1 cellular context compared by ENCODE assay signal in the genomic region with DNA sequence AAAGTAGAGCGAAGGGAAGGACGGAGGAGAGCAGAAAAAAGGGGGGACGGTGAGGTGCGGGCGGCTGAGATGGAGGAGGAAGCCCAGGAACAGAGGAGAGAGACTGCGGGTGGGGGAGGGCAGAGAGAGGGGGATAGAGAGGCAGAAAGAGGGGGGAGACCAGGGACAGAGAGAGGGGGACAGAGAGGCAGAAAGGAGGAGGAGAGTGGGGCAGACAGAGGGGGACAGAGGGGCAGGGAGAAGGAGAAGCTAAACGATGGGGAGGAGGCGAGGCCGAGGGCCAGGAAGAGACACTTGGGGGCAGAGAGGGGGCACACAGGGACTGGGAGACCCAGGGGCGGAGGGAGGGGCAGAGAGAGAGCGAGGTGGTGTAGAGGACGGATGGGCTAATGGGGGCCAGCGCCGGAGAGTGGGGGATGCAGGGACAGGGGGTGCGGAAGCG.
TF ChIP-seq lines count a peak whose summit lies in the region.

No MANE protein-coding gene starts in this region.

TF ChIP-seq in HEK293, 187 proteins besides CTCF, POLR2A, EP300 and RAD21 (continued from another document and continues in another):
- no peak for TF ChIP-seq TSHZ1 (tag by site-specific recombination; IDR thresholded peaks at IDR 0.05; ENCODE audit: borderline replicate concordance)
- no peak for TF ChIP-seq ZNF324 (tag by site-specific recombination; IDR thresholded peaks at IDR 0.05)
- no peak for TF ChIP-seq ZNF692 (tag by site-specific recombination; IDR thresholded peaks at IDR 0.05)
- no peak for TF ChIP-seq ZNF221 (tag by site-specific recombination; IDR thresholded peaks at IDR 0.05; ENCODE audit: borderline replicate concordance)
- no peak for TF ChIP-seq SCRT1 (tag by site-specific recombination; IDR thresholded peaks at IDR 0.05; ENCODE audit: borderline replicate concordance)
- TF ChIP-seq ZNF571 (tag by site-specific recombination; IDR thresholded peaks at IDR 0.05) = no peak
- TF ChIP-seq ZXDB (tag by site-specific recombination; IDR thresholded peaks at IDR 0.05) = no peak
- TF ChIP-seq TRIM28 (IDR thresholded peaks at IDR 0.05; ENCODE audit: borderline replicate concordance, low read length) = no peak
- TF ChIP-seq ZBTB8A (tag by site-specific recombination; IDR thresholded peaks at IDR 0.05) = no peak
- TF ChIP-seq PATZ1 (tag by site-specific recombination; IDR thresholded peaks at IDR 0.05) = peak; percentile 96
- TF ChIP-seq HOXC10 (CRISPR knock-in tag; IDR thresholded peaks at IDR 0.05) = no peak
- TF ChIP-seq ZNF76 (tag by site-specific recombination; IDR thresholded peaks at IDR 0.05; ENCODE audit: borderline replicate concordance, low read depth) = peak; percentile 33; the same call in 1 of the 2 replicates
- no peak for TF ChIP-seq ZNF629 (tag by site-specific recombination; IDR thresholded peaks at IDR 0.05)
- TF ChIP-seq ZNF394 (tag by site-specific recombination; IDR thresholded peaks at IDR 0.05; ENCODE audit: borderline replicate concordance) = no peak
- TF ChIP-seq ZNF791 (tag by site-specific recombination; IDR thresholded peaks at IDR 0.05) = no peak
- TF ChIP-seq ZNF19 (tag by site-specific recombination; IDR thresholded peaks at IDR 0.05; ENCODE audit: low read depth) = no peak
- no peak for TF ChIP-seq ZNF513 (tag by site-specific recombination; IDR thresholded peaks at IDR 0.05)
- TF ChIP-seq SP2 (tag by site-specific recombination; IDR thresholded peaks at IDR 0.05) = peak; percentile 21; the same call in 1 of the 2 replicates
- TF ChIP-seq ZNF473 (tag by site-specific recombination; IDR thresholded peaks at IDR 0.05) = no peak
- TF ChIP-seq KLF9 (tag by site-specific recombination; IDR thresholded peaks at IDR 0.05; ENCODE audit: low read depth) = 0 out of 2 replicates have a peak, but pooled peaks have one; percentile 21
- no peak for TF ChIP-seq ZNF792 (tag by site-specific recombination; IDR thresholded peaks at IDR 0.05)
- TF ChIP-seq ZNF239 (tag by site-specific recombination; IDR thresholded peaks at IDR 0.05) = no peak
- TF ChIP-seq, protein P1, sequence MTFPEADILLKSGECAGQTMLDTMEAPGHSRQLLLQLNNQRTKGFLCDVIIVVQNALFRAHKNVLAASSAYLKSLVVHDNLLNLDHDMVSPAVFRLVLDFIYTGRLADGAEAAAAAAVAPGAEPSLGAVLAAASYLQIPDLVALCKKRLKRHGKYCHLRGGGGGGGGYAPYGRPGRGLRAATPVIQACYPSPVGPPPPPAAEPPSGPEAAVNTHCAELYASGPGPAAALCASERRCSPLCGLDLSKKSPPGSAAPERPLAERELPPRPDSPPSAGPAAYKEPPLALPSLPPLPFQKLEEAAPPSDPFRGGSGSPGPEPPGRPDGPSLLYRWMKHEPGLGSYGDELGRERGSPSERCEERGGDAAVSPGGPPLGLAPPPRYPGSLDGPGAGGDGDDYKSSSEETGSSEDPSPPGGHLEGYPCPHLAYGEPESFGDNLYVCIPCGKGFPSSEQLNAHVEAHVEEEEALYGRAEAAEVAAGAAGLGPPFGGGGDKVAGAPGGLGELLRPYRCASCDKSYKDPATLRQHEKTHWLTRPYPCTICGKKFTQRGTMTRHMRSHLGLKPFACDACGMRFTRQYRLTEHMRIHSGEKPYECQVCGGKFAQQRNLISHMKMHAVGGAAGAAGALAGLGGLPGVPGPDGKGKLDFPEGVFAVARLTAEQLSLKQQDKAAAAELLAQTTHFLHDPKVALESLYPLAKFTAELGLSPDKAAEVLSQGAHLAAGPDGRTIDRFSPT (tag by site-specific recombination; IDR thresholded peaks at IDR 0.05) = 0 out of 2 replicates have a peak, but pooled peaks have one; percentile 20
- no peak for TF ChIP-seq ZFP3 (tag by site-specific recombination; IDR thresholded peaks at IDR 0.05; ENCODE audit: low read depth)
- no peak for TF ChIP-seq ZNF16 (tag by site-specific recombination; IDR thresholded peaks at IDR 0.05; ENCODE audit: low read depth)
- TF ChIP-seq ZNF10 (tag by site-specific recombination; IDR thresholded peaks at IDR 0.05) = no peak
- TF ChIP-seq ZNF148 (tag by site-specific recombination; IDR thresholded peaks at IDR 0.05; ENCODE audit: borderline replicate concordance) = no peak
- TF ChIP-seq ZNF768 (tag by site-specific recombination; IDR thresholded peaks at IDR 0.05) = no peak
- TF ChIP-seq ZNF175 (tag by site-specific recombination; IDR thresholded peaks at IDR 0.05) = no peak
- no peak for TF ChIP-seq IKZF3 (tag by site-specific recombination; IDR thresholded peaks at IDR 0.05)
- TF ChIP-seq ZSCAN23 (tag by site-specific recombination; IDR thresholded peaks at IDR 0.05) = no peak
- TF ChIP-seq ZBTB44 (tag by site-specific recombination; IDR thresholded peaks at IDR 0.05) = no peak
- no peak for TF ChIP-seq OVOL3 (tag by site-specific recombination; IDR thresholded peaks at IDR 0.05)
- peak; percentile 53 for TF ChIP-seq KLF1 (tag by site-specific recombination; IDR thresholded peaks at IDR 0.05)
- no peak for TF ChIP-seq ZNF510 (tag by site-specific recombination; IDR thresholded peaks at IDR 0.05; ENCODE audit: insufficient replicate concordance)
- peak; percentile 52; the same call in 1 of the 2 replicates for TF ChIP-seq KLF16 (tag by site-specific recombination; IDR thresholded peaks at IDR 0.05)
- TF ChIP-seq, protein P2, sequence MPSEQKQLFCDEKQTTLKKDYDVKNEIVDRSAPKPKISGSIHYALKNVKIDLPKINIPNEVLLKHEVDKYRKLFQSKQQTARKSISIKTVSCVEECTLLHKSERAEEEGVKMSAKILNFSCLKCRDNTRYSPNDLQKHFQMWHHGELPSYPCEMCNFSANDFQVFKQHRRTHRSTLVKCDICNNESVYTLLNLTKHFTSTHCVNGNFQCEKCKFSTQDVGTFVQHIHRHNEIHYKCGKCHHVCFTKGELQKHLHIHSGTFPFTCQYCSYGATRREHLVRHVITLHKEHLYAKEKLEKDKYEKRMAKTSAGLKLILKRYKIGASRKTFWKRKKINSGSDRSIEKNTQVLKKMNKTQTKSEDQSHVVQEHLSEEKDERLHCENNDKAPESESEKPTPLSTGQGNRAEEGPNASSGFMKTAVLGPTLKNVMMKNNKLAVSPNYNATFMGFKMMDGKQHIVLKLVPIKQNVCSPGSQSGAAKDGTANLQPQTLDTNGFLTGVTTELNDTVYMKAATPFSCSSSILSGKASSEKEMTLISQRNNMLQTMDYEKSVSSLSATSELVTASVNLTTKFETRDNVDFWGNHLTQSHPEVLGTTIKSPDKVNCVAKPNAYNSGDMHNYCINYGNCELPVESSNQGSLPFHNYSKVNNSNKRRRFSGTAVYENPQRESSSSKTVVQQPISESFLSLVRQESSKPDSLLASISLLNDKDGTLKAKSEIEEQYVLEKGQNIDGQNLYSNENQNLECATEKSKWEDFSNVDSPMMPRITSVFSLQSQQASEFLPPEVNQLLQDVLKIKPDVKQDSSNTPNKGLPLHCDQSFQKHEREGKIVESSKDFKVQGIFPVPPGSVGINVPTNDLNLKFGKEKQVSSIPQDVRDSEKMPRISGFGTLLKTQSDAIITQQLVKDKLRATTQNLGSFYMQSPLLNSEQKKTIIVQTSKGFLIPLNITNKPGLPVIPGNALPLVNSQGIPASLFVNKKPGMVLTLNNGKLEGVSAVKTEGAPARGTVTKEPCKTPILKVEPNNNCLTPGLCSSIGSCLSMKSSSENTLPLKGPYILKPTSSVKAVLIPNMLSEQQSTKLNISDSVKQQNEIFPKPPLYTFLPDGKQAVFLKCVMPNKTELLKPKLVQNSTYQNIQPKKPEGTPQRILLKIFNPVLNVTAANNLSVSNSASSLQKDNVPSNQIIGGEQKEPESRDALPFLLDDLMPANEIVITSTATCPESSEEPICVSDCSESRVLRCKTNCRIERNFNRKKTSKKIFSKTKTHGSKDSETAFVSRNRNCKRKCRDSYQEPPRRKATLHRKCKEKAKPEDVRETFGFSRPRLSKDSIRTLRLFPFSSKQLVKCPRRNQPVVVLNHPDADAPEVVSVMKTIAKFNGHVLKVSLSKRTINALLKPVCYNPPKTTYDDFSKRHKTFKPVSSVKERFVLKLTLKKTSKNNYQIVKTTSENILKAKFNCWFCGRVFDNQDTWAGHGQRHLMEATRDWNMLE (tag by site-specific recombination; conservative IDR thresholded peaks at IDR 0.05; ENCODE audit: low read depth) = no peak
